In genomic region chr4:107519057-107519456, GRCh38 we compare ENCODE assay signal across 9 cellular contexts.
DNase-seq lines count a peak whose midpoint lies in the region; ATAC-seq, FAIRE-seq and TF ChIP-seq lines count a peak whose summit lies in the region.
"Had no signal": no experiment of that assay in that cellular context is flagged by ENCODE, and none has a peak within 500 bp of the region (broad histone marks: within the 10 kb centered on the region; RNA-seq: fewer than 3 reads in every experiment).

No MANE protein-coding gene starts in this region.

- ATAC-seq in DND-41 (ENCODE audit: insufficient read depth, low read depth) (no peak), HG02870 (IDR thresholded peaks at IDR 0.05; ENCODE audit: unreplicated experiment) (no peak), HG02623 (IDR thresholded peaks at IDR 0.05; ENCODE audit: unreplicated experiment) (no peak)

- H3K4me3 ChIP-seq in DND-41 (ENCODE audit: low read depth in 1 of 2, low read length in 2 of 2) (no peak overlapping the region), LNCaP clone FGC (ENCODE audit: low read depth, low read length) (no peak overlapping the region), bronchial epithelial cell (ENCODE audit: low read depth, low read length) (no peak overlapping the region), neural cell (ENCODE audit: low read length) (no peak overlapping the region)
- H3K4me3 ChIP-seq: HAP-1 had no signal

- FAIRE-seq in bronchial epithelial cell (lab: Jason Lieb, UNC), result no peak

- H3K36me3 ChIP-seq in DND-41 (ENCODE audit: insufficient read depth, low read length), result no peaks in the 10 kb centered on the region
- no peaks in the 10 kb centered on the region for H3K36me3 ChIP-seq in bronchial epithelial cell (ENCODE audit: control insufficient read depth, insufficient read depth, low read length)
- H3K36me3 ChIP-seq in neural cell (ENCODE audit: insufficient read depth, low read length), result no peaks in the 10 kb centered on the region
- H3K36me3 ChIP-seq: HAP-1 had no signal

- H2AFZ ChIP-seq in DND-41 (ENCODE audit: low read depth, low read length), result no peak overlapping the region
- no peak overlapping the region for H2AFZ ChIP-seq in neural cell (ENCODE audit: low read depth, low read length)

- H3F3A ChIP-seq in neural cell (ENCODE audit: insufficient read depth, low read length, poor library complexity, severe bottlenecking), result no peaks in the 10 kb centered on the region

- H3K9ac ChIP-seq in DND-41 (ENCODE audit: low read depth, low read length), result no peak overlapping the region
- no peak overlapping the region for H3K9ac ChIP-seq in neural cell (ENCODE audit: low read length)

- TF ChIP-seq CTCF in DND-41 (IDR thresholded peaks at IDR 0.05; ENCODE audit: borderline replicate concordance, extremely low read depth, low read length, poor library complexity, severe bottlenecking) (peak; percentile 50), LNCaP clone FGC (IDR thresholded peaks at IDR 0.05; ENCODE audit: control insufficient read depth, extremely low read depth, insufficient read depth) (peak; percentile 70), bronchial epithelial cell (IDR thresholded peaks at IDR 0.05; ENCODE audit: insufficient read depth, low read length, severe bottlenecking) (peak; percentile 50), neural cell (IDR thresholded peaks at IDR 0.05; ENCODE audit: poor library complexity, severe bottlenecking) (peak; percentile 61)

- H3K9me2 ChIP-seq in neural cell (ENCODE audit: insufficient read depth, low read length), result no peaks in the 10 kb centered on the region

- H3K4me2 ChIP-seq in DND-41 (ENCODE audit: insufficient read depth, low read length) (no peak overlapping the region), neural cell (ENCODE audit: low read length) (no peak overlapping the region)

- no peaks in the 10 kb centered on the region for H3K79me2 ChIP-seq in DND-41 (ENCODE audit: insufficient read depth, low read length)
- H3K79me2 ChIP-seq in neural cell (replicated peaks; ENCODE audit: insufficient read depth, low read length), result no peaks in the 10 kb centered on the region

- H4K20me1 ChIP-seq in DND-41 (ENCODE audit: insufficient read depth, low read length) (no peaks in the 10 kb centered on the region), neural cell (ENCODE audit: insufficient read depth) (no peaks in the 10 kb centered on the region)

- H3K27me3 ChIP-seq in DND-41 (ENCODE audit: insufficient read depth, low read length, poor library complexity) (no peaks in the 10 kb centered on the region), bronchial epithelial cell (ENCODE audit: control insufficient read depth, insufficient read depth, low read length) (no peaks in the 10 kb centered on the region), neural cell (ENCODE audit: insufficient read depth, low read depth, low read length) (no peaks in the 10 kb centered on the region)

- H3K27ac ChIP-seq in DND-41 (ENCODE audit: low read length) (no peak overlapping the region), neural cell (ENCODE audit: low read length) (no peak overlapping the region)

- no peaks in the 10 kb centered on the region for H3K9me3 ChIP-seq in DND-41 (ENCODE audit: insufficient read depth, low read length, severe bottlenecking)
- no peaks in the 10 kb centered on the region for H3K9me3 ChIP-seq in neural cell (ENCODE audit: low read length)
- H3K9me3 ChIP-seq: HAP-1 had no signal

- TF ChIP-seq RAD21 in neural cell (conservative IDR thresholded peaks at IDR 0.05), result peak; percentile 69

- DNase-seq in DND-41, result peak; percentile 8
- DNase-seq in LNCaP clone FGC (ENCODE audit: low read depth), result peak; percentile 15
- peak; percentile 44 for DNase-seq in bronchial epithelial cell (ENCODE audit: low read depth)
- DNase-seq in midbrain (lab: John Stamatoyannopoulos, UW), result no peak
- DNase-seq in cerebellar nuclear complex (lab: John Stamatoyannopoulos, UW), result no peak

- no peak for TF ChIP-seq EP300 in neural cell (conservative IDR thresholded peaks at IDR 0.05; ENCODE audit: poor library complexity, severe bottlenecking)

- no peaks in the 10 kb centered on the region for H3K4me1 ChIP-seq in DND-41 (ENCODE audit: insufficient read depth, low read length)
- H3K4me1 ChIP-seq: HAP-1 had no signal

TF ChIP-seq in neural cell, 6 proteins besides CTCF, POLR2A, EP300 and RAD21:
- TF ChIP-seq MXI1 (conservative IDR thresholded peaks at IDR 0.05; ENCODE audit: poor library complexity, severe bottlenecking) (no peak), SMC3 (conservative IDR thresholded peaks at IDR 0.05; ENCODE audit: poor library complexity) (peak; percentile 64)

Comparison
In these comparisons a context has a peak if more than half of its experiments do, and no peak if none do; other contexts are left out.
1. DNase-seq: peak in DND-41 (single experiment), LNCaP clone FGC (single experiment) and bronchial epithelial cell (single experiment); none in midbrain (single experiment) and cerebellar nuclear complex (0 of 2).
2. Peak in every context shown above with its lines, with median percentiles within 50 percentile points of each other: CTCF ChIP-seq.